Comparison of ENCODE assay signal across 9 cellular contexts in the genomic region with DNA sequence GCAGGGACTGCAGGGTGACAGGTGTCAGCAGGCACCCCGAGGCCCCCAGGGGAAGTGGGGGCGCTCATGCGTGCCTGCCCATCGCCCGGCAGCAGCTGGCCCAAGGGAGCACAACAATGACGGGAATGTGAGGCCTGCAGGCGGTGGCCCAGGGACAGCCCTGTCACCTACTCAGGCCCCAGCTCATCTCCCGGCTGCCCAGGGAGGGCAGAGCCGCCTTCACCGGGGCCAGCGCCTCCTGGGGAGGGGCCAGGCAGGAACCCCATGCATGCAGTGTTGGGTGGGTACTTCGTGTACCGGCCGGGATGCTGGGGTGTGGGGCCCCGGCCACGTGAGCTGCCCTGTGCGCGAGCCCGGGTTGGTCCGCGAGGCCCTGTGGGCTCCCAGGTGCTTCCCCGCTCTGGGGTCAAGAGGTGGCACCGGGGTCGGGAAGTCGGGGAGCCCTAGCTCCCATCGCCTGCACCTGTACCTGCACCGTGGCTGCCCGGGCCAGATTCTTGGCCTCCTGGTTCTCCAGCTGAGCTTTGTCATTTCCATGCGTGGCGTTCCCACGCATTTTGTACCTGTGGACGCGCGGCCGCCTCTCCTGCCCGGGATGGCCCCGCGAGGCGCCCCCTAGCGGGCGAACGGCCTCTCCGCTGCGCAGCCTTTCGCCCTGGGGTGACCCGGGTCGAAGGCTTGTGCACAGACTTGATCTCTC. TPM values are rescaled to one million over a fixed set of nuclear protein-coding genes. Genes with fewer than 3 reads are reported as not detected.
DNase-seq lines count a peak whose midpoint lies in the region; ATAC-seq and TF ChIP-seq lines count a peak whose summit lies in the region.
"Had no signal": no experiment of that assay in that cellular context is flagged by ENCODE, and none has a peak within 500 bp of the region (broad histone marks: within the 10 kb centered on the region; RNA-seq: fewer than 3 reads in every experiment).

No MANE protein-coding gene starts in this region.

- H3K4me1 ChIP-seq in foreskin keratinocyte, result peaks cover 7% of the 10 kb centered on the region

- no peaks in the 10 kb centered on the region for H3K36me3 Mint-ChIP-seq in WTC11

- H3K27me3 Mint-ChIP-seq in WTC11 (ENCODE audit: low read depth), result no peaks in the 10 kb centered on the region

- DNase-seq in GM13977 (ENCODE audit: low spot score) (peak; percentile 67), WTC11 (ENCODE audit: low spot score) (peak; percentile 64), foreskin keratinocyte (no peak), NCI-H510A treated with DMSO at 0.1 percent for 48 hours (lab: John Stamatoyannopoulos, UW) (no peak), NCI-H1417 (lab: John Stamatoyannopoulos, UW) (no peak), CD1c-positive myeloid dendritic cell (ENCODE audit: extremely low spot score) (no peak)
- peak; percentile 35 to 59 for DNase-seq in stimulated activated CD4-positive, alpha-beta T cell treated with anti-CD3 and anti-CD28 coated beads, Interleukin-2, amount 100 ng/mL, for 24 hours

- H3K9me3 Mint-ChIP-seq in WTC11, result no peaks in the 10 kb centered on the region

- TF ChIP-seq CTCF in GM13977 (IDR thresholded peaks at IDR 0.05; ENCODE audit: extremely low read depth, insufficient read depth, missing control alignments), result peak; percentile 72
- TF ChIP-seq CTCF in WTC11 (IDR thresholded peaks at IDR 0.05), result peak; percentile 97
- peak; percentile 64 for TF ChIP-seq CTCF in foreskin keratinocyte (conservative IDR thresholded peaks at IDR 0.05)

- CTCF ChIA-PET in WTC11 (lab: Charles Lee), result interaction anchor here (0.6 to 4.3 kb wide), 27 partner anchors 9 to 627 kb away, joined by 3 to 41 read pairs (median 4); a partner anchor contains a TSS

- no peak overlapping the region for H3K27ac ChIP-seq in foreskin keratinocyte

- H3K4me1 Mint-ChIP-seq in WTC11, result no peaks in the 10 kb centered on the region

- in situ Hi-C loops in GM13977 (cut with MboI; ENCODE audit: low pct_unique_long_range_greater_than_20kb, low sequenced_read_pairs, unreplicated experiment), result no loop called here

- H3K27me3 ChIP-seq in foreskin keratinocyte, result peaks cover 10% of the 10 kb centered on the region

- POLR2A ChIA-PET in WTC11 (lab: Charles Lee), result interaction anchor here (0.7 to 1.3 kb wide), 2 partner anchors 41 to 276 kb away, joined by 3 read pairs; no protein-coding TSS in a partner anchor

- no peak overlapping the region for H3K27ac Mint-ChIP-seq in WTC11

- no peak overlapping the region for H3K4me3 Mint-ChIP-seq in WTC11

- ATAC-seq in WTC11 (peak; percentile 64), foreskin keratinocyte (no peak), HG03159 (IDR thresholded peaks at IDR 0.05; ENCODE audit: unreplicated experiment) (no peak)

TF ChIP-seq in WTC11, 78 proteins besides CTCF, POLR2A, EP300 and RAD21:
- TF ChIP-seq SOX15 (CRISPR knock-in tag; IDR thresholded peaks at IDR 0.05) (no peak), ETV6 (CRISPR knock-in tag; IDR thresholded peaks at IDR 0.05) (no peak), RELA (CRISPR knock-in tag; IDR thresholded peaks at IDR 0.05; ENCODE audit: borderline replicate concordance) (peak; percentile 17; the same call in 1 of the 2 replicates), ZNF423 (CRISPR knock-in tag; IDR thresholded peaks at IDR 0.05) (peak; percentile 30; the same call in 1 of the 2 replicates), MYBL2 (CRISPR knock-in tag; IDR thresholded peaks at IDR 0.05) (no peak)
- TF ChIP-seq, protein P1, sequence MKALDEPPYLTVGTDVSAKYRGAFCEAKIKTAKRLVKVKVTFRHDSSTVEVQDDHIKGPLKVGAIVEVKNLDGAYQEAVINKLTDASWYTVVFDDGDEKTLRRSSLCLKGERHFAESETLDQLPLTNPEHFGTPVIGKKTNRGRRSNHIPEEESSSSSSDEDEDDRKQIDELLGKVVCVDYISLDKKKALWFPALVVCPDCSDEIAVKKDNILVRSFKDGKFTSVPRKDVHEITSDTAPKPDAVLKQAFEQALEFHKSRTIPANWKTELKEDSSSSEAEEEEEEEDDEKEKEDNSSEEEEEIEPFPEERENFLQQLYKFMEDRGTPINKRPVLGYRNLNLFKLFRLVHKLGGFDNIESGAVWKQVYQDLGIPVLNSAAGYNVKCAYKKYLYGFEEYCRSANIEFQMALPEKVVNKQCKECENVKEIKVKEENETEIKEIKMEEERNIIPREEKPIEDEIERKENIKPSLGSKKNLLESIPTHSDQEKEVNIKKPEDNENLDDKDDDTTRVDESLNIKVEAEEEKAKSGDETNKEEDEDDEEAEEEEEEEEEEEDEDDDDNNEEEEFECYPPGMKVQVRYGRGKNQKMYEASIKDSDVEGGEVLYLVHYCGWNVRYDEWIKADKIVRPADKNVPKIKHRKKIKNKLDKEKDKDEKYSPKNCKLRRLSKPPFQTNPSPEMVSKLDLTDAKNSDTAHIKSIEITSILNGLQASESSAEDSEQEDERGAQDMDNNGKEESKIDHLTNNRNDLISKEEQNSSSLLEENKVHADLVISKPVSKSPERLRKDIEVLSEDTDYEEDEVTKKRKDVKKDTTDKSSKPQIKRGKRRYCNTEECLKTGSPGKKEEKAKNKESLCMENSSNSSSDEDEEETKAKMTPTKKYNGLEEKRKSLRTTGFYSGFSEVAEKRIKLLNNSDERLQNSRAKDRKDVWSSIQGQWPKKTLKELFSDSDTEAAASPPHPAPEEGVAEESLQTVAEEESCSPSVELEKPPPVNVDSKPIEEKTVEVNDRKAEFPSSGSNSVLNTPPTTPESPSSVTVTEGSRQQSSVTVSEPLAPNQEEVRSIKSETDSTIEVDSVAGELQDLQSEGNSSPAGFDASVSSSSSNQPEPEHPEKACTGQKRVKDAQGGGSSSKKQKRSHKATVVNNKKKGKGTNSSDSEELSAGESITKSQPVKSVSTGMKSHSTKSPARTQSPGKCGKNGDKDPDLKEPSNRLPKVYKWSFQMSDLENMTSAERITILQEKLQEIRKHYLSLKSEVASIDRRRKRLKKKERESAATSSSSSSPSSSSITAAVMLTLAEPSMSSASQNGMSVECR (CRISPR knock-in tag; IDR thresholded peaks at IDR 0.05; ENCODE audit: borderline replicate concordance), result no peak
- TF ChIP-seq, protein P2, sequence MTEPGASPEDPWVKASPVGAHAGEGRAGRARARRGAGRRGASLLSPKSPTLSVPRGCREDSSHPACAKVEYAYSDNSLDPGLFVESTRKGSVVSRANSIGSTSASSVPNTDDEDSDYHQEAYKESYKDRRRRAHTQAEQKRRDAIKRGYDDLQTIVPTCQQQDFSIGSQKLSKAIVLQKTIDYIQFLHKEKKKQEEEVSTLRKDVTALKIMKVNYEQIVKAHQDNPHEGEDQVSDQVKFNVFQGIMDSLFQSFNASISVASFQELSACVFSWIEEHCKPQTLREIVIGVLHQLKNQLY (CRISPR knock-in tag; IDR thresholded peaks at IDR 0.05), result no peak
- TF ChIP-seq, protein P3, sequence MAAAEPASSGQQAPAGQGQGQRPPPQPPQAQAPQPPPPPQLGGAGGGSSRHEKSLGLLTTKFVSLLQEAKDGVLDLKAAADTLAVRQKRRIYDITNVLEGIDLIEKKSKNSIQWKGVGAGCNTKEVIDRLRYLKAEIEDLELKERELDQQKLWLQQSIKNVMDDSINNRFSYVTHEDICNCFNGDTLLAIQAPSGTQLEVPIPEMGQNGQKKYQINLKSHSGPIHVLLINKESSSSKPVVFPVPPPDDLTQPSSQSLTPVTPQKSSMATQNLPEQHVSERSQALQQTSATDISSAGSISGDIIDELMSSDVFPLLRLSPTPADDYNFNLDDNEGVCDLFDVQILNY (CRISPR knock-in tag; IDR thresholded peaks at IDR 0.05), result 0 out of 2 replicates have a peak, but pooled peaks have one; percentile 30
- TF ChIP-seq, protein P4, sequence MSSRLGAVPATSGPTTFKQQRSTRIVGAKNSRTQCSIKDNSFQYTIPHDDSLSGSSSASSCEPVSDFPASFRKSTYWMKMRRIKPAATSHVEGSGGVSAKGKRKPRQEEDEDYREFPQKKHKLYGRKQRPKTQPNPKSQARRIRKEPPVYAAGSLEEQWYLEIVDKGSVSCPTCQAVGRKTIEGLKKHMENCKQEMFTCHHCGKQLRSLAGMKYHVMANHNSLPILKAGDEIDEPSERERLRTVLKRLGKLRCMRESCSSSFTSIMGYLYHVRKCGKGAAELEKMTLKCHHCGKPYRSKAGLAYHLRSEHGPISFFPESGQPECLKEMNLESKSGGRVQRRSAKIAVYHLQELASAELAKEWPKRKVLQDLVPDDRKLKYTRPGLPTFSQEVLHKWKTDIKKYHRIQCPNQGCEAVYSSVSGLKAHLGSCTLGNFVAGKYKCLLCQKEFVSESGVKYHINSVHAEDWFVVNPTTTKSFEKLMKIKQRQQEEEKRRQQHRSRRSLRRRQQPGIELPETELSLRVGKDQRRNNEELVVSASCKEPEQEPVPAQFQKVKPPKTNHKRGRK (CRISPR knock-in tag; IDR thresholded peaks at IDR 0.05; ENCODE audit: borderline replicate concordance), result no peak
- TF ChIP-seq, protein P5, sequence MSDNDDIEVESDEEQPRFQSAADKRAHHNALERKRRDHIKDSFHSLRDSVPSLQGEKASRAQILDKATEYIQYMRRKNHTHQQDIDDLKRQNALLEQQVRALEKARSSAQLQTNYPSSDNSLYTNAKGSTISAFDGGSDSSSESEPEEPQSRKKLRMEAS (CRISPR knock-in tag; IDR thresholded peaks at IDR 0.05), result no peak

RNA-seq across cellular contexts. Expression of a gene that starts 0.8 kb away (rescaled TPM):
- total RNA-seq in WTC11 (2021) (0.07 TPM in 1 of 3 replicates, not detected in the others), foreskin keratinocyte (not detected in 2 replicates)
- polyA plus RNA-seq in foreskin keratinocyte, result not detected in 2 replicates
- polyA plus RNA-seq: neural cell had no signal

RNA-seq across cellular contexts. Expression of a gene that starts 19.5 kb away (rescaled TPM):
- total RNA-seq in WTC11 (2021) (4.5 to 6.3 TPM (median 6.0 TPM) in 3 replicates), foreskin keratinocyte (0.28 and 0.75 TPM in 2 replicates)
- polyA plus RNA-seq in foreskin keratinocyte, result 0.43 and 0.46 TPM in 2 replicates
- polyA plus RNA-seq: neural cell had no signal

RNA-seq across cellular contexts. Expression of a gene that starts 39.2 kb away (rescaled TPM):
- total RNA-seq in WTC11 (2021), result 1.1 to 1.4 TPM (median 1.1 TPM) in 3 replicates
- 0.25 and 0.92 TPM in 2 replicates for total RNA-seq in foreskin keratinocyte
- polyA plus RNA-seq in foreskin keratinocyte, result 0.20 and 0.71 TPM in 2 replicates

Comparison
In these comparisons a context has a peak if more than half of its experiments do, and no peak if none do; other contexts are left out.
1. DNase-seq: peak in GM13977 (single experiment), WTC11 (single experiment) and stimulated activated CD4-positive, alpha-beta T cell treated with anti-CD3 and anti-CD28 coated beads, Interleukin-2, amount 100 ng/mL, for 24 hours (2 of 2); none in foreskin keratinocyte (0 of 2), NCI-H510A treated with DMSO at 0.1 percent for 48 hours (single experiment), NCI-H1417 (0 of 3) and CD1c-positive myeloid dendritic cell (single experiment).
2. Peak in every context shown above with its lines, with median percentiles within 50 percentile points of each other: CTCF ChIP-seq.